18 cellular contexts compared by ENCODE assay signal in genomic region chr3:196320110-196320509, GRCh38. TPM values are rescaled to one million over a fixed set of nuclear protein-coding genes. Genes with fewer than 3 reads are reported as not detected.
DNase-seq lines count a peak whose midpoint lies in the region; ATAC-seq, FAIRE-seq and TF ChIP-seq lines count a peak whose summit lies in the region.
"Had no signal": no experiment of that assay in that cellular context is flagged by ENCODE, and none has a peak within 500 bp of the region (broad histone marks: within the 10 kb centered on the region; RNA-seq: fewer than 3 reads in every experiment).

No MANE protein-coding gene starts in this region.

- no peak for DNase-seq in activated naive CD8-positive, alpha-beta T cell treated with anti-CD3 and anti-CD28 coated beads, Interleukin-2, amount 50 U/mL, for 24 hours
- DNase-seq in OCI-LY7 (ENCODE audit: low spot score), result no peak
- no peak for DNase-seq in endothelial cell of umbilical vein (ENCODE audit: low read depth, low spot score)
- DNase-seq in posterior vena cava (ENCODE audit: low spot score), result peak; percentile 48
- DNase-seq in NOMO-1 treated with DMSO at 0.1 percent for 48 hours (lab: John Stamatoyannopoulos, UW; ENCODE audit: unreplicated experiment), result no peak
- DNase-seq in activated CD4-positive, alpha-beta T cell treated with anti-CD3 and anti-CD28 coated beads, Interleukin-2, amount 50 U/mL, for 1 hour, result no peak
- DNase-seq in D721Med (ENCODE audit: insufficient read length, low spot score), result no peak
- DNase-seq: H9, MG63, NCI-H1694 treated with DMSO at 0.1 percent for 48 hours, SW 1271 had no signal

- H3K4me1 ChIP-seq in OCI-LY7 (ENCODE audit: insufficient read depth, low read length, poor library complexity, severe bottlenecking), result peaks cover 5% of the 10 kb centered on the region
- peaks cover 5% of the 10 kb centered on the region for H3K4me1 ChIP-seq in endothelial cell of umbilical vein (ENCODE audit: control insufficient read depth, extremely low read depth, insufficient read depth, low read length)
- H3K4me1 ChIP-seq: ascending aorta had no signal

- H3K4me1 Mint-ChIP-seq in activated naive CD8-positive, alpha-beta T cell (ENCODE audit: low read depth), result peaks cover 4% of the 10 kb centered on the region
- H3K4me1 Mint-ChIP-seq in activated naive CD8-positive, alpha-beta T cell treated with anti-CD3 and anti-CD28 coated beads, Interleukin-2, amount 50 U/mL, for 24 hours, result peaks cover 13% of the 10 kb centered on the region

- no peak for TF ChIP-seq POLR2A in endothelial cell of umbilical vein (IDR thresholded peaks at IDR 0.05; ENCODE audit: low read depth, low read length)

- H3K36me3 ChIP-seq in OCI-LY7 (ENCODE audit: insufficient read depth, low read length), result no peaks in the 10 kb centered on the region
- no peaks in the 10 kb centered on the region for H3K36me3 ChIP-seq in endothelial cell of umbilical vein (ENCODE audit: control insufficient read depth in 2 of 2, extremely low read depth in 1 of 2, insufficient read depth in 2 of 2, low read length in 2 of 2)
- H3K36me3 ChIP-seq: ascending aorta had no signal

- H3K9me2 ChIP-seq in OCI-LY7 (ENCODE audit: insufficient read depth, low read length), result no peaks in the 10 kb centered on the region

- no peaks in the 10 kb centered on the region for H3K27me3 Mint-ChIP-seq in activated naive CD8-positive, alpha-beta T cell
- no peaks in the 10 kb centered on the region for H3K27me3 Mint-ChIP-seq in activated naive CD8-positive, alpha-beta T cell treated with anti-CD3 and anti-CD28 coated beads, Interleukin-2, amount 50 U/mL, for 24 hours

- H2AFZ ChIP-seq in OCI-LY7 (ENCODE audit: low read length), result no peak overlapping the region
- peak overlapping the region; percentile 65 for H2AFZ ChIP-seq in endothelial cell of umbilical vein (ENCODE audit: low read depth, low read length)
- H2AFZ ChIP-seq: hepatocyte had no signal

- H3K9me1 ChIP-seq in endothelial cell of umbilical vein (replicated peaks; ENCODE audit: control insufficient read depth, extremely low read depth, insufficient read depth, low read length), result no peaks in the 10 kb centered on the region

- H3K27ac ChIP-seq in OCI-LY7 (ENCODE audit: low read depth, low read length, poor library complexity, severe bottlenecking), result no peak overlapping the region
- H3K27ac ChIP-seq in endothelial cell of umbilical vein (ENCODE audit: insufficient read depth, low read depth, low read length), result no peak overlapping the region
- H3K27ac ChIP-seq: ascending aorta, hepatocyte, VCaP had no signal

- ATAC-seq in activated naive CD8-positive, alpha-beta T cell treated with anti-CD3 and anti-CD28 coated beads, Interleukin-2, amount 50 U/mL, for 24 hours, result no peak

- no peaks in the 10 kb centered on the region for H3K9me3 Mint-ChIP-seq in activated naive CD8-positive, alpha-beta T cell (ENCODE audit: low read depth)
- no peaks in the 10 kb centered on the region for H3K9me3 Mint-ChIP-seq in activated naive CD8-positive, alpha-beta T cell treated with anti-CD3 and anti-CD28 coated beads, Interleukin-2, amount 50 U/mL, for 24 hours
- H3K9me3 Mint-ChIP-seq: H9 had no signal

- dilution Hi-C loops in endothelial cell of umbilical vein (cut with MboI; ENCODE audit: extremely low pct_ligation_motif_present, low sequenced_read_pairs), result no loop called here

- no peak overlapping the region for H3K9ac ChIP-seq in endothelial cell of umbilical vein (replicated peaks; ENCODE audit: extremely low read depth, insufficient read depth, low read length)

- H3K36me3 Mint-ChIP-seq in activated naive CD8-positive, alpha-beta T cell, result no peaks in the 10 kb centered on the region
- no peaks in the 10 kb centered on the region for H3K36me3 Mint-ChIP-seq in activated naive CD8-positive, alpha-beta T cell treated with anti-CD3 and anti-CD28 coated beads, Interleukin-2, amount 50 U/mL, for 24 hours (ENCODE audit: low read depth)

- intact Hi-C loops in OCI-LY7 (cut with micrococcal nuclease; ENCODE audit: unreplicated experiment) (no loop called here), endothelial cell of umbilical vein (cut with micrococcal nuclease) (no loop called here), posterior vena cava (cut with DNase I) (no loop called here)

- FAIRE-seq in endothelial cell of umbilical vein (lab: Jason Lieb, UNC) (peak; percentile 47), D721Med (lab: Jason Lieb, UNC) (no peak)
- FAIRE-seq: colon had no signal

- CTCF ChIA-PET in OCI-LY7 (lab: Charles Lee; ENCODE audit: unreplicated experiment) (no interaction called here), endothelial cell of umbilical vein (lab: Charles Lee) (interaction anchor here (0.9 kb wide), 1 partner anchor 12 kb away, joined by 3 read pairs; no protein-coding TSS in a partner anchor)

- TSS peak; percentile 72 for BruUV-seq in OCI-LY7 (replicated peaks; lab: Mats Ljungman, UMichigan)
- no TSS peak for BruUV-seq in endothelial cell of umbilical vein (replicated peaks; lab: Mats Ljungman, UMichigan)

- H4K20me1 ChIP-seq in OCI-LY7 (ENCODE audit: insufficient read depth, low read length) (no peaks in the 10 kb centered on the region), endothelial cell of umbilical vein (replicated peaks; ENCODE audit: control insufficient read depth, extremely low read depth, insufficient read depth, low read length) (no peaks in the 10 kb centered on the region)

- H3K79me2 ChIP-seq in OCI-LY7 (ENCODE audit: insufficient read depth, low read depth, low read length), result peaks cover 6% of the 10 kb centered on the region; the same call in 1 of the 2 replicates
- no peaks in the 10 kb centered on the region for H3K79me2 ChIP-seq in endothelial cell of umbilical vein (ENCODE audit: control insufficient read depth, insufficient read depth, low read length)

- no peak overlapping the region for H3K4me2 ChIP-seq in OCI-LY7 (ENCODE audit: low read length)
- no peak overlapping the region for H3K4me2 ChIP-seq in endothelial cell of umbilical vein (ENCODE audit: insufficient read depth, low read length)
- H3K4me2 ChIP-seq: hepatocyte had no signal

- no peaks in the 10 kb centered on the region for H3K9me3 ChIP-seq in OCI-LY7 (ENCODE audit: low read length)
- no peaks in the 10 kb centered on the region for H3K9me3 ChIP-seq in endothelial cell of umbilical vein (replicated peaks; ENCODE audit: control insufficient read depth, insufficient read depth, low read length)
- H3K9me3 ChIP-seq: ascending aorta, MG63 had no signal

- no peak overlapping the region for H3K4me3 ChIP-seq in OCI-LY7 (ENCODE audit: low read depth, low read length, poor library complexity, severe bottlenecking)
- H3K4me3 ChIP-seq in endothelial cell of umbilical vein (replicated peaks in 1 of 3; ENCODE audit: insufficient read depth in 1 of 3, low read depth in 1 of 3, low read length in 3 of 3), result no peak overlapping the region
- H3K4me3 ChIP-seq: ascending aorta, hepatocyte, MG63 had no signal

- TF ChIP-seq CTCF in OCI-LY7 (conservative IDR thresholded peaks at IDR 0.05; ENCODE audit: low read length) (no peak), endothelial cell of umbilical vein (IDR thresholded peaks at IDR 0.05; ENCODE audit: extremely low read depth in 1 of 2, insufficient read depth in 1 of 2, low read depth in 1 of 2, low read length in 2 of 2) (no peak), D721Med (IDR thresholded peaks at IDR 0.05; ENCODE audit: insufficient read depth, missing control alignments) (no peak)

- H3K27me3 ChIP-seq in endothelial cell of umbilical vein (ENCODE audit: control insufficient read depth in 2 of 2, insufficient read depth in 2 of 2, low read length in 2 of 2), result no peaks in the 10 kb centered on the region
- H3K27me3 ChIP-seq: ascending aorta, hepatocyte, MG63 had no signal

- POLR2A ChIA-PET in OCI-LY7 (lab: Charles Lee), result interaction anchor here (0.6 kb wide), 1 partner anchor 1793 kb away, joined by 4 read pairs; no protein-coding TSS in a partner anchor
- POLR2A ChIA-PET in endothelial cell of umbilical vein (lab: Charles Lee), result interaction anchor here (0.6 kb wide), 2 partner anchors 19 to 27 kb away, joined by 3 to 4 read pairs; no protein-coding TSS in a partner anchor

- H3K27ac Mint-ChIP-seq in activated naive CD8-positive, alpha-beta T cell, result no peak overlapping the region
- H3K27ac Mint-ChIP-seq in activated naive CD8-positive, alpha-beta T cell treated with anti-CD3 and anti-CD28 coated beads, Interleukin-2, amount 50 U/mL, for 24 hours, result no peak overlapping the region

- H3K4me3 Mint-ChIP-seq in activated naive CD8-positive, alpha-beta T cell, result peak overlapping the region; percentile 23
- H3K4me3 Mint-ChIP-seq in activated naive CD8-positive, alpha-beta T cell treated with anti-CD3 and anti-CD28 coated beads, Interleukin-2, amount 50 U/mL, for 24 hours, result no peak overlapping the region

RNA-seq across cellular contexts. Expression of gene DYNLT2B, which starts 2.1 kb away (rescaled TPM):
- total RNA-seq in OCI-LY7 (2014; rRNA removed; shearing (Covaris generic)), result 17.9 and 18.1 TPM in 2 replicates
- total RNA-seq in OCI-LY7 (2022) (21.5 and 25.5 TPM in 2 replicates), endothelial cell of umbilical vein (13.9 and 14.4 TPM in 2 replicates), posterior vena cava (1 to 10 TPM; 2.8 to 3.8 TPM)
- polyA plus RNA-seq in endothelial cell of umbilical vein, result 9.2 and 11.2 TPM in 2 replicates
- 14.2 and 14.6 TPM in 2 replicates for polyA plus RNA-seq in endothelial cell of umbilical vein (2011; cell fraction: cytosol; rRNA removed)
- polyA plus RNA-seq in endothelial cell of umbilical vein (2011; cell fraction: nucleus; rRNA removed), result 6.2 and 8.8 TPM in 2 replicates
- polyA plus RNA-seq in endothelial cell of umbilical vein (2012), result 23.2 and 28.0 TPM in 2 replicates
- polyA minus RNA-seq in endothelial cell of umbilical vein, result 1.7 and 2.3 TPM in 2 replicates
- 4.9 TPM for polyA minus RNA-seq in endothelial cell of umbilical vein (2011; cell fraction: cytosol; rRNA and poly(A)+ RNA removed)
- polyA minus RNA-seq in endothelial cell of umbilical vein (2011; cell fraction: nucleus; rRNA and poly(A)+ RNA removed), result 3.5 and 3.8 TPM in 2 replicates
- total RNA-seq: ascending aorta had no signal

RNA-seq across cellular contexts. Expression of gene TM4SF19, which starts 18.1 kb away (rescaled TPM):
- not detected in 2 replicates for total RNA-seq in OCI-LY7 (2014; rRNA removed; shearing (Covaris generic))
- total RNA-seq in OCI-LY7 (2022), result not detected in 2 replicates
- total RNA-seq in endothelial cell of umbilical vein, result not detected in 2 replicates
- not detected in 2 replicates for polyA plus RNA-seq in endothelial cell of umbilical vein
- polyA plus RNA-seq in endothelial cell of umbilical vein (2011; cell fraction: cytosol; rRNA removed), result not detected in 2 replicates
- not detected in 2 replicates for polyA plus RNA-seq in endothelial cell of umbilical vein (2011; cell fraction: nucleus; rRNA removed)
- polyA plus RNA-seq in endothelial cell of umbilical vein (2012), result not detected in 2 replicates
- polyA minus RNA-seq in endothelial cell of umbilical vein, result 0.19 TPM in 1 of 2 replicates, not detected in the other
- polyA minus RNA-seq in endothelial cell of umbilical vein (2011; cell fraction: cytosol; rRNA and poly(A)+ RNA removed), result 1.8 TPM
- polyA minus RNA-seq in endothelial cell of umbilical vein (2011; cell fraction: nucleus; rRNA and poly(A)+ RNA removed), result not detected in 2 replicates
- total RNA-seq in posterior vena cava, result not detected
- total RNA-seq: ascending aorta, fibroblast of lung, H9, hepatocyte, mucosa of gallbladder had no signal
- polyA plus RNA-seq: hepatocyte had no signal

RNA-seq across cellular contexts. Expression of gene PCYT1A, which starts 32.6 kb away (rescaled TPM):
- total RNA-seq in OCI-LY7 (2014; rRNA removed; shearing (Covaris generic)), result 21.3 and 21.6 TPM in 2 replicates
- total RNA-seq in OCI-LY7 (2022) (20.6 and 27.1 TPM in 2 replicates), endothelial cell of umbilical vein (65.5 and 75.4 TPM in 2 replicates), posterior vena cava (10 to 100 TPM; 62.9 to 64.9 TPM)
- polyA plus RNA-seq in endothelial cell of umbilical vein, result 50.3 and 50.6 TPM in 2 replicates
- polyA plus RNA-seq in endothelial cell of umbilical vein (2011; cell fraction: cytosol; rRNA removed), result 47.4 and 52.7 TPM in 2 replicates
- polyA plus RNA-seq in endothelial cell of umbilical vein (2011; cell fraction: nucleus; rRNA removed), result 109 and 125 TPM in 2 replicates
- polyA plus RNA-seq in endothelial cell of umbilical vein (2012), result 58.2 and 74.6 TPM in 2 replicates
- polyA minus RNA-seq in endothelial cell of umbilical vein, result 193 and 205 TPM in 2 replicates
- 34.3 TPM for polyA minus RNA-seq in endothelial cell of umbilical vein (2011; cell fraction: cytosol; rRNA and poly(A)+ RNA removed)
- polyA minus RNA-seq in endothelial cell of umbilical vein (2011; cell fraction: nucleus; rRNA and poly(A)+ RNA removed), result 76.9 and 83.1 TPM in 2 replicates
